Comparison of ENCODE assay signal across 22 cellular contexts in genomic region chr1:214074477-214074876, GRCh38.
"Had no signal": no experiment of that assay in that cellular context is flagged by ENCODE, and none has a peak within 500 bp of the region (broad histone marks: within the 10 kb centered on the region; RNA-seq: fewer than 3 reads in every experiment).

No MANE protein-coding gene starts in this region.

- H3K27ac ChIP-seq: coronary artery, neural progenitor cell, parathyroid adenoma, right lobe of liver, stomach, thyroid gland had no signal

- FAIRE-seq: endometrium, frontal cortex, keratinocyte, small intestine had no signal

- H3K79me2 ChIP-seq: parathyroid adenoma had no signal

- H3K9me3 ChIP-seq: right lobe of liver, stomach, thyroid gland had no signal

- H3K27me3 ChIP-seq: neural progenitor cell, right lobe of liver, thyroid gland had no signal

- H3K4me1 ChIP-seq: parathyroid adenoma had no signal

- DNase-seq: dermis blood vessel endothelial cell; effector memory CD8-positive, alpha-beta T cell; right lobe of liver; small intestine; stimulated activated CD4-positive, alpha-beta T cell treated with anti-CD3 and anti-CD28 coated beads, Interleukin-12 subunit alpha, Interleukin-12 subunit beta, amount 100 ng/mL, for 4 hours; stimulated activated CD4-positive, alpha-beta T cell treated with anti-CD3 and anti-CD28 coated beads, Interleukin-1b, Interleukin-23, amount 100 ng/mL, for 48 hours; stimulated activated CD4-positive, alpha-beta T cell treated with anti-CD3 and anti-CD28 coated beads, Interleukin-4, amount 100 ng/mL, for 1 hour; stimulated activated CD8-positive, alpha-beta memory T cell treated with anti-CD3 and anti-CD28 coated beads, Interleukin-4, amount 100 ng/mL, for 48 hours; stimulated activated naive CD4-positive, alpha-beta T cell; stomach; thyroid gland had no signal

- H3K9me3 Mint-ChIP-seq: neural progenitor cell, type B pancreatic cell had no signal

- H3K4me3 ChIP-seq: coronary artery, lung, neural progenitor cell, right lobe of liver, stomach, thyroid gland had no signal

- H2AFZ ChIP-seq: neural progenitor cell, parathyroid adenoma had no signal

- H3K4me3 Mint-ChIP-seq: effector memory CD8-positive, alpha-beta T cell; memory B cell; natural killer cell treated with Interleukin-12 subunit alpha and Interleukin-12 subunit beta and Interleukin-15 and Interleukin-18, amount 100 ng/mL, for 72 hours; neural progenitor cell; type B pancreatic cell had no signal

- ATAC-seq: effector memory CD8-positive, alpha-beta T cell; natural killer cell treated with Interleukin-12 subunit alpha and Interleukin-12 subunit beta and Interleukin-15 and Interleukin-18, amount 100 ng/mL, for 72 hours had no signal

- H3K9ac ChIP-seq: neural progenitor cell, parathyroid adenoma had no signal

- H3K4me2 ChIP-seq: neural progenitor cell had no signal

- H3K27ac Mint-ChIP-seq: effector memory CD8-positive, alpha-beta T cell; memory B cell; natural killer cell treated with Interleukin-12 subunit alpha and Interleukin-12 subunit beta and Interleukin-15 and Interleukin-18, amount 100 ng/mL, for 72 hours; neural progenitor cell; progenitor cell of endocrine pancreas; type B pancreatic cell had no signal

- H3K36me3 ChIP-seq: neural progenitor cell, right lobe of liver, stomach, thyroid gland had no signal

- H3K36me3 Mint-ChIP-seq: memory B cell; natural killer cell treated with Interleukin-12 subunit alpha and Interleukin-12 subunit beta and Interleukin-15 and Interleukin-18, amount 100 ng/mL, for 72 hours; neural progenitor cell; type B pancreatic cell had no signal
